11 cellular contexts compared by ENCODE assay signal in the genomic region with DNA sequence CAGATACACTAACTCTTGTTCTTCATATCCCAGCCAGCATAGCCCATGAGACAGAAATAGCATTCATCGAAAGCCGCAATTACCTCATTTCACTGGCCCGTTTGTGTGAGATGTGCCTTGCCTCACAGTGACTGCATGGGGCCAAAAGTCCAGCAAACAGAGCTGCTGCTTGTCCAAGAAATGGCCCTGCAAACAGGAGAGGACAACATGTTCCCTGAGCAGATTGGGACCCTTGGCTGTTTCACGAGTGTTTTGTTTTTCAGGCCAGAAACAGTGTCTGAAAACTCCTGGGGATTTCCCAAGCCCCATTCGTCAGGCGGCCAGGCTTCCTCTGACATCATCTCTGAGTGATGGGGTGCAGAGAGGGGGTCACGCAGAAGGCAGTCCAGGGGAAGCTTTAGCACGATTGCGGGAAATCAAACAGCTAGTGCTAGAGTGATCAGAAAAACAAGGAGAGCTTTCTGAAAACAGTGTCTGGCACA.
DNase-seq lines count a peak whose midpoint lies in the region; TF ChIP-seq lines count a peak whose summit lies in the region.
"Had no signal": no experiment of that assay in that cellular context is flagged by ENCODE, and none has a peak within 500 bp of the region (broad histone marks: within the 10 kb centered on the region; RNA-seq: fewer than 3 reads in every experiment).

No MANE protein-coding gene starts in this region.

- H2AFZ ChIP-seq in trophoblast cell (ENCODE audit: insufficient read depth, low read length, poor library complexity) = no peak overlapping the region

- H3K36me3 ChIP-seq in ascending aorta = no peaks in the 10 kb centered on the region
- no peaks in the 10 kb centered on the region for H3K36me3 ChIP-seq in left ventricle myocardium inferior
- no peaks in the 10 kb centered on the region for H3K36me3 ChIP-seq in trophoblast cell (ENCODE audit: control insufficient read depth in 1 of 2, insufficient read depth in 2 of 2, low read length in 2 of 2)
- H3K36me3 ChIP-seq: BLaER1 treated with 17β-estradiol and CSF1 and Interleukin-3, amounts not matched to agents 10 nM and 100 nM had no signal

- no peak overlapping the region for H3K18ac ChIP-seq in trophoblast cell (ENCODE audit: low read length)

- H3K4me1 Mint-ChIP-seq in progenitor cell of endocrine pancreas (ENCODE audit: low read depth) = no peaks in the 10 kb centered on the region
- H3K4me1 Mint-ChIP-seq: activated naive CD8-positive, alpha-beta T cell treated with anti-CD3 and anti-CD28 coated beads, Interleukin-2, amount 10 ng/mL, durations not matched to agents 7 days and 5 days; memory B cell had no signal

- no peak overlapping the region for H3K4me3 ChIP-seq in AG09309 (ENCODE audit: control insufficient read depth, low read depth, low read length)
- H3K4me3 ChIP-seq in ascending aorta = no peak overlapping the region
- no peak overlapping the region for H3K4me3 ChIP-seq in left ventricle myocardium inferior
- H3K4me3 ChIP-seq in trophoblast cell (ENCODE audit: low read depth, low read length) = no peak overlapping the region
- H3K4me3 ChIP-seq: BLaER1 treated with 17β-estradiol and CSF1 and Interleukin-3, amounts not matched to agents 10 nM and 100 nM had no signal

- no peaks in the 10 kb centered on the region for H3K36me3 Mint-ChIP-seq in progenitor cell of endocrine pancreas (ENCODE audit: insufficient read depth)
- H3K36me3 Mint-ChIP-seq: activated naive CD8-positive, alpha-beta T cell treated with anti-CD3 and anti-CD28 coated beads, Interleukin-2, amount 10 ng/mL, durations not matched to agents 7 days and 5 days; memory B cell had no signal

- intact Hi-C loops in ascending aorta (cut with DNase I) = loop anchor here (1.0 to 5.0 kb wide), 4 partner anchors 22 to 507 kb away; no protein-coding TSS in a partner anchor
- intact Hi-C loops in left ventricle myocardium inferior (cut with micrococcal nuclease) = no loop called here

- no peak overlapping the region for H2BK12ac ChIP-seq in trophoblast cell (ENCODE audit: low read length)

- H3K4me1 ChIP-seq in ascending aorta = peaks cover 0 to 22% of the 10 kb centered on the region in 2 donors
- no peaks in the 10 kb centered on the region for H3K4me1 ChIP-seq in left ventricle myocardium inferior
- H3K4me1 ChIP-seq in trophoblast cell (ENCODE audit: control insufficient read depth in 1 of 2, insufficient read depth in 2 of 2, low read length in 2 of 2) = peaks cover 0 to 2% of the 10 kb centered on the region in 2 experiments
- H3K4me1 ChIP-seq: BLaER1 treated with 17β-estradiol and CSF1 and Interleukin-3, amounts not matched to agents 10 nM and 100 nM had no signal

- H3K9me3 Mint-ChIP-seq in progenitor cell of endocrine pancreas (ENCODE audit: low read depth) = no peaks in the 10 kb centered on the region
- H3K9me3 Mint-ChIP-seq: activated naive CD8-positive, alpha-beta T cell treated with anti-CD3 and anti-CD28 coated beads, Interleukin-2, amount 10 ng/mL, durations not matched to agents 7 days and 5 days; memory B cell had no signal

- H3K27ac ChIP-seq in ascending aorta = peak overlapping the region; percentile 93 to 94
- H3K27ac ChIP-seq in left ventricle myocardium inferior (replicated peaks) = peak overlapping the region; percentile 68
- H3K27ac ChIP-seq in trophoblast cell (ENCODE audit: low read depth, low read length) = no peak overlapping the region
- H3K27ac ChIP-seq: BLaER1 treated with 17β-estradiol and CSF1 and Interleukin-3, amounts not matched to agents 10 nM and 100 nM had no signal

- H3K4me3 Mint-ChIP-seq in progenitor cell of endocrine pancreas (ENCODE audit: low read depth) = no peak overlapping the region
- H3K4me3 Mint-ChIP-seq: activated naive CD8-positive, alpha-beta T cell treated with anti-CD3 and anti-CD28 coated beads, Interleukin-2, amount 10 ng/mL, durations not matched to agents 7 days and 5 days; memory B cell had no signal

- H3K23ac ChIP-seq in trophoblast cell (ENCODE audit: low read length) = no peak overlapping the region

- no peak overlapping the region for H4K91ac ChIP-seq in trophoblast cell (ENCODE audit: low read depth, low read length)

- no peaks in the 10 kb centered on the region for H3K79me1 ChIP-seq in trophoblast cell (ENCODE audit: low read length)

- H3K14ac ChIP-seq in trophoblast cell (ENCODE audit: low read length) = no peak overlapping the region

- no peak overlapping the region for H3K4ac ChIP-seq in trophoblast cell (ENCODE audit: low read depth, low read length)

- peak; percentile 80 for DNase-seq in AG09309 (ENCODE audit: low read depth)
- peak; percentile 86 to 97 for DNase-seq in ascending aorta (ENCODE audit: low spot score in 2 of 2)
- DNase-seq in left ventricle myocardium inferior = peak; percentile 58
- peak; percentile 53 to 62 for DNase-seq in trophoblast cell
- no peak for DNase-seq in progenitor cell of endocrine pancreas (ENCODE audit: low spot score, unreplicated experiment)
- no peak for DNase-seq in NCI-H2227 (lab: John Stamatoyannopoulos, UW; ENCODE audit: unreplicated experiment)
- no peak for DNase-seq in NOMO-1 treated with dmso at 0.1 percent for 144 hours (lab: John Stamatoyannopoulos, UW; ENCODE audit: unreplicated experiment)
- no peak for DNase-seq in NOMO-1 treated with DMSO at 0.1 percent for 48 hours (lab: John Stamatoyannopoulos, UW; ENCODE audit: unreplicated experiment)
- DNase-seq: activated naive CD8-positive, alpha-beta T cell treated with anti-CD3 and anti-CD28 coated beads, Interleukin-2, amount 10 ng/mL, durations not matched to agents 7 days and 5 days had no signal

- H3K9ac ChIP-seq in trophoblast cell (ENCODE audit: low read length) = no peak overlapping the region
- H3K9ac ChIP-seq: BLaER1 treated with 17β-estradiol and CSF1 and Interleukin-3, amounts not matched to agents 10 nM and 100 nM had no signal

- no peak overlapping the region for H2AK5ac ChIP-seq in trophoblast cell (ENCODE audit: low read length)

- peaks cover 3% of the 10 kb centered on the region for H3K27me3 Mint-ChIP-seq in progenitor cell of endocrine pancreas

- H3K9me3 ChIP-seq in ascending aorta (no peaks in the 10 kb centered on the region), left ventricle myocardium inferior (replicated peaks) (no peaks in the 10 kb centered on the region), trophoblast cell (ENCODE audit: insufficient read depth, low read depth, low read length) (peaks cover 1% of the 10 kb centered on the region)
- H3K9me3 ChIP-seq: BLaER1 treated with 17β-estradiol and CSF1 and Interleukin-3, amounts not matched to agents 10 nM and 100 nM had no signal

- no peaks in the 10 kb centered on the region for H3K79me2 ChIP-seq in trophoblast cell (ENCODE audit: control insufficient read depth, insufficient read depth, low read length, poor library complexity)

- H2BK120ac ChIP-seq in trophoblast cell (ENCODE audit: insufficient read depth, low read length, poor library complexity) = no peak overlapping the region

- no peak overlapping the region for H4K8ac ChIP-seq in trophoblast cell (ENCODE audit: low read depth, low read length)

- H3K27ac Mint-ChIP-seq in progenitor cell of endocrine pancreas = no peak overlapping the region
- H3K27ac Mint-ChIP-seq: activated naive CD8-positive, alpha-beta T cell treated with anti-CD3 and anti-CD28 coated beads, Interleukin-2, amount 10 ng/mL, durations not matched to agents 7 days and 5 days; memory B cell had no signal

- H3K27me3 ChIP-seq in ascending aorta (no peaks in the 10 kb centered on the region), left ventricle myocardium inferior (ENCODE audit: low read depth) (no peaks in the 10 kb centered on the region), trophoblast cell (ENCODE audit: insufficient read depth, low read length) (no peaks in the 10 kb centered on the region)
- H3K27me3 ChIP-seq: BLaER1 treated with 17β-estradiol and CSF1 and Interleukin-3, amounts not matched to agents 10 nM and 100 nM had no signal

- TF ChIP-seq CTCF in AG09309 (IDR thresholded peaks at IDR 0.05; ENCODE audit: control insufficient read depth, insufficient read depth, low read depth, low read length, missing control alignments) = no peak
- TF ChIP-seq CTCF in ascending aorta (IDR thresholded peaks at IDR 0.05) = no peak
- TF ChIP-seq CTCF in left ventricle myocardium inferior (IDR thresholded peaks at IDR 0.05; ENCODE audit: borderline replicate concordance) = no peak
- TF ChIP-seq CTCF in progenitor cell of endocrine pancreas (IDR thresholded peaks at IDR 0.05; ENCODE audit: unreplicated experiment) = no peak

- H2BK5ac ChIP-seq in trophoblast cell (ENCODE audit: low read depth, low read length, poor library complexity) = no peak overlapping the region

- H4K12ac ChIP-seq in trophoblast cell (ENCODE audit: low read depth, low read length) = no peak overlapping the region

- H3K4me2 ChIP-seq in trophoblast cell (ENCODE audit: low read length) = no peak overlapping the region
- H3K4me2 ChIP-seq: BLaER1 treated with 17β-estradiol and CSF1 and Interleukin-3, amounts not matched to agents 10 nM and 100 nM had no signal

- no CpG with 5 or more reads among the region's 9 CpGs for WGBS in trophoblast cell (ENCODE audit: extremely low coverage, insufficient coverage, insufficient read length)

Comparison
In these comparisons a context has a peak if more than half of its experiments do, and no peak if none do; other contexts are left out.
1. DNase-seq: peak in AG09309 (single experiment), ascending aorta (2 of 2), left ventricle myocardium inferior (single experiment) and trophoblast cell (2 of 2); none in progenitor cell of endocrine pancreas (single experiment), NCI-H2227 (single experiment), NOMO-1 treated with dmso at 0.1 percent for 144 hours (single experiment) and NOMO-1 treated with DMSO at 0.1 percent for 48 hours (single experiment).